9 cellular contexts compared by ENCODE assay signal in the genomic region with DNA sequence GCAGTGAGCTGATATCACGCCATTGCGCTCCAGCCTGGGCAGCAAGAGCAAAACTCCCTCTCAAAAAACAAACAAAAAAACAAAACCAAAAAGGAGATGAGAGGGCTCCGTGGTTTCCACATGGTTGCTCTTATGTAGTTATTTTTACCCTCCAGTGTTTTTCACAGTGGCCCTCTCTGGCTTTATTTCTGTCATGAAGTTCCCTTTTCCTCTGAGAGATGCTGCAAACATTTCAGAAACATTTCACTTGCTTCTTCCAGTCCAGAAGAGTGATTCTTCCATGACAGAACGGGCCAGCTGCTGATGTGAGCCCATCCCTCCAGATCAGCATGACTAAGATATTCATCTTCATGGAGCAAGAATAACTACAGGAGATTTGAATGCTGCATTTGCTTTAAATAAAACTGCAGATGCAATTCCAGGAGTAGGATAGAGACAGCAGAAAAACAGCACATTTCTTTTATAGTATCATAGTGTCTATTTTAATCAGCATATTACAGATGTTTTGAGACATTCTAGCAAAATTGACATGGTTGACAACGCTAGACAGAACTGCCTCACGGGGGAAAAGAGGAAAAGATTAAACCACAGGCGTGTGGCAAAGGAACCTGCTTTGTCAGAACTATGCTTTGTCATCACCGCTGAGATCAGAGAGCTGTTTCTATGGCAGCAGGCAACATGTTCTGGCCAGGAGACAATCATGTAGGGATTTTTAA. TPM values are rescaled to one million over a fixed set of nuclear protein-coding genes. Genes with fewer than 3 reads are reported as not detected.
DNase-seq lines count a peak whose midpoint lies in the region; ATAC-seq and TF ChIP-seq lines count a peak whose summit lies in the region.
"Had no signal": no experiment of that assay in that cellular context is flagged by ENCODE, and none has a peak within 500 bp of the region (broad histone marks: within the 10 kb centered on the region; RNA-seq: fewer than 3 reads in every experiment).

No MANE protein-coding gene starts in this region.

- H3K36me3 ChIP-seq in SJCRH30 (no peaks in the 10 kb centered on the region), esophagus squamous epithelium (no peaks in the 10 kb centered on the region)

- H3K4me1 Mint-ChIP-seq in IgD-negative memory B cell = peaks cover 30 to 42% (median 41%) of the 10 kb centered on the region in 3 donors

- H3K4me3 ChIP-seq in SJCRH30 (peak overlapping the region; percentile 28), fibroblast of pulmonary artery (replicated peaks; ENCODE audit: low read depth, low read length) (no peak overlapping the region), esophagus squamous epithelium (no peak overlapping the region)

- peaks cover 11% of the 10 kb centered on the region for H3K27me3 Mint-ChIP-seq in IgD-negative memory B cell

- DNase-seq in activated CD4-positive, alpha-beta T cell treated with anti-CD3 and anti-CD28 coated beads for 48 hours = peak; percentile 36
- DNase-seq in activated CD4-positive, alpha-beta T cell treated with anti-CD3 and anti-CD28 coated beads, Interleukin-2, amount 50 U/mL, for 1 hour = no peak
- DNase-seq in SJCRH30 (peak; percentile 63 to 76), fibroblast of pulmonary artery (ENCODE audit: low read depth) (peak; percentile 82), esophagus squamous epithelium (lab: John Stamatoyannopoulos, UW) (no peak)

- intact Hi-C loops in esophagus squamous epithelium (cut with DNase I) = no loop called here

- no peaks in the 10 kb centered on the region for H3K36me3 Mint-ChIP-seq in IgD-negative memory B cell
- H3K36me3 Mint-ChIP-seq: CD8-positive, alpha-beta memory T cell had no signal

- peak overlapping the region; percentile 73 for H3K27ac ChIP-seq in SJCRH30
- peak overlapping the region; percentile 65 for H3K27ac ChIP-seq in temporal lobe (ENCODE audit: low read depth, low read length)
- H3K27ac ChIP-seq in esophagus squamous epithelium = no peak overlapping the region

- H3K9me3 ChIP-seq in SJCRH30 (replicated peaks) (no peaks in the 10 kb centered on the region), esophagus squamous epithelium (no peaks in the 10 kb centered on the region)

- TF ChIP-seq POLR2A in esophagus squamous epithelium (IDR thresholded peaks at IDR 0.05) = no peak

- peak; percentile 93 for ATAC-seq in GM21576 (IDR thresholded peaks at IDR 0.05; ENCODE audit: unreplicated experiment)

- peak overlapping the region; percentile 73 to 90 (median 82) for H3K4me3 Mint-ChIP-seq in IgD-negative memory B cell
- H3K4me3 Mint-ChIP-seq: CD8-positive, alpha-beta memory T cell had no signal

- H3K9me3 Mint-ChIP-seq in IgD-negative memory B cell = peaks cover 2 to 9% (median 8%) of the 10 kb centered on the region in 3 donors

- 25 to 30% methylated on average over 8 of the region's 8 CpGs for WGBS in esophagus squamous epithelium, 2 donors

- H3K27ac Mint-ChIP-seq in IgD-negative memory B cell = peak overlapping the region in 2 of 3 donors; percentile 83 to 93
- H3K27ac Mint-ChIP-seq: CD8-positive, alpha-beta memory T cell had no signal

- no peak for TF ChIP-seq CTCF in fibroblast of pulmonary artery (IDR thresholded peaks at IDR 0.05; ENCODE audit: low read length, missing control alignments)
- no peak for TF ChIP-seq CTCF in esophagus squamous epithelium (IDR thresholded peaks at IDR 0.05)

- H3K27me3 ChIP-seq in SJCRH30 (no peaks in the 10 kb centered on the region), esophagus squamous epithelium (no peaks in the 10 kb centered on the region)

- H3K4me1 ChIP-seq in SJCRH30 (peaks cover 39% of the 10 kb centered on the region), esophagus squamous epithelium (peaks cover 4 to 12% (median 8%) of the 10 kb centered on the region in 3 donors)

RNA-seq across cellular contexts. Expression of gene NRCAM, which starts 40.3 kb away (rescaled TPM):
- 0.49 TPM for polyA plus RNA-seq in IgD-negative memory B cell
- 28.5 and 30.8 TPM in 2 replicates for total RNA-seq in SJCRH30 (2014; rRNA removed; shearing (Covaris generic))
- 175 TPM for total RNA-seq in temporal lobe
- 1 to 10 TPM in 3 of 4 donors, not detected in 1; 1.5 to 9.8 (median 6.3) TPM for total RNA-seq in esophagus squamous epithelium

Comparison
In these comparisons a context has a peak if more than half of its experiments do, and no peak if none do; other contexts are left out.
1. DNase-seq: peak in activated CD4-positive, alpha-beta T cell treated with anti-CD3 and anti-CD28 coated beads for 48 hours (single experiment), SJCRH30 (2 of 2) and fibroblast of pulmonary artery (single experiment); none in activated CD4-positive, alpha-beta T cell treated with anti-CD3 and anti-CD28 coated beads, Interleukin-2, amount 50 U/mL, for 1 hour (single experiment) and esophagus squamous epithelium (single experiment).
2. H3K27ac ChIP-seq: peak in SJCRH30 (single experiment) and temporal lobe (single experiment); none in esophagus squamous epithelium (0 of 4).